7 cellular contexts compared by ENCODE assay signal in genomic region chrX:96841866-96842265, GRCh38. TPM values are rescaled to one million over a fixed set of nuclear protein-coding genes. Genes with fewer than 3 reads are reported as not detected.
A peak's percentile ranks its signal among the peaks of the same experiment; 100 is the strongest.
DNase-seq lines count a peak whose midpoint lies in the region; ATAC-seq, FAIRE-seq and TF ChIP-seq lines count a peak whose summit lies in the region.
"Not testable (repeated sequence)": the region's sequence is repeated elsewhere in the genome, so short reads cannot be mapped to it uniquely, and the experiment has no call there.
"Had no signal": no experiment of that assay in that cellular context is flagged by ENCODE, and none has a peak within 500 bp of the region (broad histone marks: within the 10 kb centered on the region; RNA-seq: fewer than 3 reads in every experiment).

No MANE protein-coding gene starts in this region.

- DNase-seq in GM23338 (ENCODE audit: low spot score): peak; percentile 25
- not testable (repeated sequence) for DNase-seq in H1 (ENCODE audit: low read depth in 1 of 2, low spot score in 2 of 2); gastrocnemius medialis
- peak; percentile 83 for DNase-seq in mesendoderm

- 20% methylated on average over 2 of the region's 3 CpGs; no CpG with 5 or more reads in 1 of the 2 experiments for WGBS in H1 (ENCODE audit: extremely low coverage in 1 of 2, insufficient coverage in 1 of 2, insufficient read length in 1 of 2, insufficient replicate concordance in 2 of 2, low coverage in 1 of 2, low lambda C conversion rate in 2 of 2, missing lambda C conversion rate in 1 of 2), 2 experiments
- no CpG with 5 or more reads among the region's 3 CpGs for WGBS in mesendoderm (ENCODE audit: extremely low coverage, insufficient coverage, low lambda C conversion rate)

- H3K4me1 ChIP-seq in GM23338 (ENCODE audit: insufficient read depth) (peaks cover 34% of the 10 kb centered on the region), HUES6 (ENCODE audit: control insufficient read depth, insufficient read depth, low read length) (peaks cover 63% of the 10 kb centered on the region), H1 (replicated peaks in 1 of 4; ENCODE audit: control insufficient read depth in 3 of 4, insufficient read depth in 4 of 4, low read length in 3 of 4) (peaks cover 0 to 11% (median 4%) of the 10 kb centered on the region in 4 experiments; a peak in 4 of 7 replicates), iPS-15b (ENCODE audit: control insufficient read depth, insufficient read depth, low read length) (peaks cover 33% of the 10 kb centered on the region), gastrocnemius medialis (peaks cover 0 to 12% of the 10 kb centered on the region in 2 donors)
- not testable (repeated sequence) for H3K4me1 ChIP-seq in mesendoderm (ENCODE audit: control insufficient read depth, low read depth, low read length)

- H3K36me3 ChIP-seq in GM23338 (ENCODE audit: insufficient read depth); HUES6 (ENCODE audit: control insufficient read depth, insufficient read depth, low read length); H1 (ENCODE audit: control insufficient read depth in 2 of 4, insufficient read depth in 4 of 4, low read length in 3 of 4); iPS-15b (ENCODE audit: control insufficient read depth, insufficient read depth, low read length); mesendoderm (ENCODE audit: control insufficient read depth, insufficient read depth, low read length); gastrocnemius medialis: not testable (repeated sequence)

- H3K4me1 Mint-ChIP-seq in GM23338: peaks cover 35% of the 10 kb centered on the region

- H3K4ac ChIP-seq in H1 (replicated peaks; ENCODE audit: insufficient read length, low read depth, low read length); mesendoderm (ENCODE audit: low read depth, low read length): not testable (repeated sequence)

- H4K8ac ChIP-seq in H1 (ENCODE audit: extremely low read depth, insufficient read depth, low read length); mesendoderm (ENCODE audit: low read depth, low read length): not testable (repeated sequence)

- not testable (repeated sequence) for H3K4me3 Mint-ChIP-seq in GM23338

- intact Hi-C loops in gastrocnemius medialis (cut with DNase I; ENCODE audit: low total_unique reads): not testable (repeated sequence)

- POLR2A ChIA-PET in H1 (lab: Charles Lee; ENCODE audit: partially characterized antibody): not testable (repeated sequence)

- not testable (repeated sequence) for TF ChIP-seq POLR2A in H1 (IDR thresholded peaks at IDR 0.05; ENCODE audit: control extremely low read depth in 1 of 2, low read depth in 2 of 2, low read length in 2 of 2); gastrocnemius medialis (IDR thresholded peaks at IDR 0.05)

- peak overlapping the region; percentile 83; the same call in 1 of the 2 replicates for H2BK5ac ChIP-seq in H1 (ENCODE audit: low read depth, low read length)
- H2BK5ac ChIP-seq in mesendoderm (ENCODE audit: low read length): not testable (repeated sequence)

- H3K9ac ChIP-seq in HUES6 (ENCODE audit: low read length): peak overlapping the region; percentile 44
- not testable (repeated sequence) for H3K9ac ChIP-seq in H1 (replicated peaks in 1 of 4; ENCODE audit: extremely low read depth in 1 of 4, low read depth in 3 of 4, low read length in 3 of 4)
- peak overlapping the region; percentile 42 for H3K9ac ChIP-seq in iPS-15b (ENCODE audit: low read depth, low read length)
- peak overlapping the region; percentile 44 for H3K9ac ChIP-seq in mesendoderm (ENCODE audit: low read length)

- not testable (repeated sequence) for H3K36me3 Mint-ChIP-seq in GM23338 (ENCODE audit: low read depth)

- H4K91ac ChIP-seq in H1 (replicated peaks; ENCODE audit: insufficient read length, low read length): not testable (repeated sequence)

- H3K4me3 ChIP-seq in GM23338; iPS-15b (ENCODE audit: low read depth, low read length); mesendoderm (ENCODE audit: low read length); gastrocnemius medialis: not testable (repeated sequence)
- H3K4me3 ChIP-seq in HUES6 (ENCODE audit: low read depth, low read length): peak overlapping the region; percentile 7; the same call in 1 of the 2 replicates
- H3K4me3 ChIP-seq in H1 (ENCODE audit: extremely low read depth in 1 of 4, insufficient read depth in 2 of 4, low read depth in 3 of 4, low read length in 4 of 4): peak overlapping the region in 1 of 4 experiments; percentile 19; a peak in 1 of 8 replicates

- H3K27ac Mint-ChIP-seq in GM23338: peak overlapping the region; percentile 62

- not testable (repeated sequence) for H3K79me2 ChIP-seq in GM23338 (replicated peaks; ENCODE audit: insufficient read depth); H1 (ENCODE audit: control insufficient read depth in 1 of 2, insufficient read depth in 2 of 2, low read length in 2 of 2); mesendoderm (ENCODE audit: control insufficient read depth, insufficient read depth, low read length)

- CTCF ChIA-PET in H1 (lab: Charles Lee; ENCODE audit: partially characterized antibody): not testable (repeated sequence)

- in situ Hi-C loops in gastrocnemius medialis (cut with MboI; ENCODE audit: low sequenced_read_pairs in 4 of 4): not testable (repeated sequence)

- not testable (repeated sequence) for H3K9me2 ChIP-seq in GM23338 (ENCODE audit: insufficient read depth)

- FAIRE-seq in H1 (lab: Jason Lieb, UNC): not testable (repeated sequence)

- not testable (repeated sequence) for H3K23ac ChIP-seq in H1 (ENCODE audit: insufficient read length); mesendoderm (ENCODE audit: low read length)

- not testable (repeated sequence) for H3F3A ChIP-seq in GM23338 (replicated peaks; ENCODE audit: low read depth)

- not testable (repeated sequence) for H3K23me2 ChIP-seq in H1 (ENCODE audit: low read depth, low read length)

- H2BK15ac ChIP-seq in H1 (ENCODE audit: low read length); mesendoderm (replicated peaks; ENCODE audit: low read depth): not testable (repeated sequence)

- peak overlapping the region; percentile 91 for H3K27ac ChIP-seq in GM23338 (ENCODE audit: low read depth)
- H3K27ac ChIP-seq in HUES6 (ENCODE audit: low read depth, low read length): peak overlapping the region; percentile 90
- H3K27ac ChIP-seq in H1 (ENCODE audit: low read depth, low read length): not testable (repeated sequence)
- peak overlapping the region; percentile 81 for H3K27ac ChIP-seq in mesendoderm (ENCODE audit: low read depth, low read length)
- H3K27ac ChIP-seq in gastrocnemius medialis: peak overlapping the region in 3 of 4 donors; percentile 63 to 79 (median 70)

- H3K9me3 Mint-ChIP-seq in GM23338: not testable (repeated sequence)

- not testable (repeated sequence) for TF ChIP-seq CTCF in GM23338 (conservative IDR thresholded peaks at IDR 0.05; ENCODE audit: low read depth in 2 of 2); H1 (IDR thresholded peaks at IDR 0.05; ENCODE audit: control extremely low read depth in 1 of 3, insufficient read depth in 1 of 3, low read depth in 1 of 3, low read length in 3 of 3); gastrocnemius medialis (IDR thresholded peaks at IDR 0.05 in 4 of 5, conservative IDR thresholded peaks at IDR 0.05 in 1 of 5)

- not testable (repeated sequence) for TF ChIP-seq EP300 in H1 (IDR thresholded peaks at IDR 0.05; ENCODE audit: borderline replicate concordance in 1 of 2, low read depth in 2 of 2, low read length in 2 of 2)

- H3K9me3 ChIP-seq in HUES6 (ENCODE audit: control insufficient read depth, insufficient read depth, low read depth, low read length); H1 (ENCODE audit: insufficient read depth in 2 of 2, low read depth in 1 of 2, low read length in 1 of 2); iPS-15b (ENCODE audit: control insufficient read depth, insufficient read depth, low read length); gastrocnemius medialis: not testable (repeated sequence)

- not testable (repeated sequence) for H2BK20ac ChIP-seq in H1 (ENCODE audit: low read length)

- not testable (repeated sequence) for H4K5ac ChIP-seq in H1 (ENCODE audit: insufficient read length, low read depth, low read length); mesendoderm (ENCODE audit: low read length)

- H4K20me1 ChIP-seq in GM23338 (replicated peaks; ENCODE audit: insufficient read depth); H1 (replicated peaks in 1 of 2; ENCODE audit: control insufficient read depth in 1 of 2, insufficient read depth in 2 of 2, low read length in 2 of 2): not testable (repeated sequence)

- H3K27me3 ChIP-seq in GM23338 (ENCODE audit: insufficient read depth); HUES6 (ENCODE audit: control insufficient read depth, insufficient read depth, low read length); H1 (replicated peaks in 1 of 4; ENCODE audit: control insufficient read depth in 3 of 4, extremely low read depth in 1 of 4, insufficient read depth in 3 of 4, low read length in 3 of 4); iPS-15b (ENCODE audit: control insufficient read depth, insufficient read depth, low read length); mesendoderm (ENCODE audit: insufficient read depth, low read length, poor library complexity); gastrocnemius medialis: not testable (repeated sequence)

- H3K18ac ChIP-seq in H1 (ENCODE audit: extremely low read depth, low read length); mesendoderm (ENCODE audit: low read length): not testable (repeated sequence)

- H3K27me3 Mint-ChIP-seq in GM23338 (ENCODE audit: insufficient read depth, low read depth, poor library complexity): not testable (repeated sequence)

- TF ChIP-seq RAD21 in H1 (IDR thresholded peaks at IDR 0.05 in 1 of 2, conservative IDR thresholded peaks at IDR 0.05 in 1 of 2; ENCODE audit: low read depth in 2 of 2, low read length in 2 of 2): not testable (repeated sequence)

- H2BK12ac ChIP-seq in H1 (ENCODE audit: low read depth, low read length): not testable (repeated sequence)

- not testable (repeated sequence) for H2AFZ ChIP-seq in GM23338; H1 (ENCODE audit: low read length)

- not testable (repeated sequence) for H2BK120ac ChIP-seq in H1 (replicated peaks; ENCODE audit: low read depth, low read length); mesendoderm (ENCODE audit: low read depth, low read length)

- H3K79me1 ChIP-seq in H1 (ENCODE audit: low read depth, low read length); mesendoderm (ENCODE audit: low read length): not testable (repeated sequence)

- H3K4me2 ChIP-seq in GM23338 (peak overlapping the region; percentile 38; the same call in 1 of the 2 replicates), H1 (ENCODE audit: insufficient read depth in 1 of 2, low read depth in 2 of 2, low read length in 2 of 2) (peak overlapping the region; percentile 28 to 54; a peak in 1 of 4 replicates)
- H3K4me2 ChIP-seq in mesendoderm (ENCODE audit: low read length): not testable (repeated sequence)

- H3K14ac ChIP-seq in H1 (ENCODE audit: insufficient read length): not testable (repeated sequence)

- H2AK5ac ChIP-seq in H1 (ENCODE audit: low read depth, low read length); mesendoderm (ENCODE audit: low read length): not testable (repeated sequence)

- H3K56ac ChIP-seq in H1 (replicated peaks; ENCODE audit: insufficient read length, low read depth, low read length): not testable (repeated sequence)
- H3K56ac ChIP-seq in mesendoderm (ENCODE audit: low read length): peak overlapping the region; percentile 83

- ATAC-seq in GM23338, gastrocnemius medialis: not testable (repeated sequence)

RNA-seq across cellular contexts. Expression of gene RPA4, which starts 41.8 kb away (rescaled TPM):
- total RNA-seq in GM23338 (2014; rRNA removed; shearing (Covaris generic)): 0.47 and 1.4 TPM in 2 replicates
- polyA plus RNA-seq in GM23338 (2016; fragmentation: Nextera tagmentation; extraction: Ambion mirVana) (0.59 and 1.0 TPM in 2 replicates), H1 (2011; rRNA removed) (0.05 and 0.17 TPM in 2 replicates)
- 0.24 and 0.34 TPM in 2 replicates for total RNA-seq in H1 (2021; fragmentation: NEBNext Ultra II Directional; extraction: Animal tissue kit (Norgen Biotek cat#: 25700))
- 0.08 TPM for polyA plus RNA-seq in H1 (2011; cell fraction: cytosol; rRNA removed)
- 0.47 TPM for polyA plus RNA-seq in H1 (2011; cell fraction: nucleus; rRNA removed)
- polyA plus RNA-seq in H1 (2012, experiment 1 of 2): 0.11 TPM in 1 of 4 replicates, not detected in the others
- polyA plus RNA-seq in H1 (2012, experiment 2 of 2): not detected
- polyA plus RNA-seq in H1 (2013, experiment 1 of 2): 0.16 TPM
- polyA plus RNA-seq in H1 (2013, experiment 2 of 2): 0.15 TPM
- polyA minus RNA-seq in H1 (2011; rRNA and poly(A)+ RNA removed): 2.4 and 3.6 TPM in 2 replicates
- polyA minus RNA-seq in H1 (2011; cell fraction: cytosol; rRNA and poly(A)+ RNA removed): not detected
- polyA minus RNA-seq in H1 (2011; cell fraction: nucleus; rRNA and poly(A)+ RNA removed): 6.4 TPM
- polyA plus RNA-seq in mesendoderm (2013, experiment 1 of 2): 0.38 TPM
- 0.32 TPM for polyA plus RNA-seq in mesendoderm (2013, experiment 2 of 2)
- 1 to 10 TPM in 1 of 4 donors, under 1 TPM in 1, not detected in 2; 0.51 to 3.1 TPM for total RNA-seq in gastrocnemius medialis
- total RNA-seq: A172 had no signal
